Comparison of ENCODE assay signal across 20 cellular contexts in the genomic region with DNA sequence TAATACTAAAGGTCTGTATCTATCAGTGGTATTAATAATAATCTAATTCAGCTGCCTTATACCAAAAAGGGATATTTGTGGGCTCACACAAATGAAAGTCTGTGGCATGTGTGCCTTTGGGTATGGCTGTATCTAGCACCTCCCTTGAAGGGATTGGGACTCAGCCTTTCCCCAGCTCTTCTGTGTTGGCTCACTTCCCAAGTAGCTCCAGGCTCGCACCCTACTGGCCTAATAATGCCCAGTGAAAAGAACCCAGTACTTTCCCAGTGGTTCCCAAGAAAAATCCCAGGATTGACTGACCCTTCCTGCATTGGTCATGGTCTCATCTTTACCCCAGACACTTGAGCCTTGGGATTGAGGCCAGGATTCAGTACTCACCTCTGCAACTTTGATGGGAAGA.
DNase-seq lines count a peak whose midpoint lies in the region; ATAC-seq and TF ChIP-seq lines count a peak whose summit lies in the region.
"Had no signal": no experiment of that assay in that cellular context is flagged by ENCODE, and none has a peak within 500 bp of the region (broad histone marks: within the 10 kb centered on the region; RNA-seq: fewer than 3 reads in every experiment).

No MANE protein-coding gene starts in this region.

- DNase-seq in CD14-positive monocyte (ENCODE audit: low spot score) (no peak), NCI-H69 (lab: John Stamatoyannopoulos, UW) (peak; percentile 7)
- no peak for DNase-seq in effector memory CD8-positive, alpha-beta T cell
- DNase-seq in stimulated activated CD4-positive, alpha-beta T cell treated with anti-CD3 and anti-CD28 coated beads, Interleukin-1b, Interleukin-23, amount 100 ng/mL, for 48 hours = no peak
- DNase-seq: CD4-positive, alpha-beta T cell; CD8-positive, alpha-beta memory T cell; DMS 273 treated with DMSO at 0.1 percent for 48 hours; DMS79; EL; GDM1; GOT3; HCEC 1CT had no signal

- no peaks in the 10 kb centered on the region for H3K9me3 ChIP-seq in neutrophil
- H3K9me3 ChIP-seq: BLaER1 had no signal

- H3K27me3 Mint-ChIP-seq in CD14-positive monocyte (ENCODE audit: low read depth in 3 of 3) = peaks cover 0 to 3% (median 1%) of the 10 kb centered on the region in 3 donors
- no peaks in the 10 kb centered on the region for H3K27me3 Mint-ChIP-seq in dendritic cell treated with granulocyte-macrophage colony-stimulating factor and Interleukin-4, amounts not matched to agents 40 ng/mL and 50 ng/mL, for 4 days
- no peaks in the 10 kb centered on the region for H3K27me3 Mint-ChIP-seq in effector memory CD8-positive, alpha-beta T cell
- H3K27me3 Mint-ChIP-seq: B cell; CD4-positive, alpha-beta T cell; CD8-positive, alpha-beta memory T cell had no signal

- no peak overlapping the region for H3K4me3 ChIP-seq in neutrophil (ENCODE audit: low read depth in 1 of 2, low read length in 1 of 2)
- H3K4me3 ChIP-seq: BLaER1, GM12878 had no signal

- peaks cover 26 to 35% of the 10 kb centered on the region in 2 experiments for H3K4me1 ChIP-seq in neutrophil (ENCODE audit: control insufficient read depth in 1 of 2, insufficient read depth in 1 of 2, low read depth in 1 of 2, low read length in 1 of 2)

- peak overlapping the region in 5 of 7 donors; percentile 40 to 69 (median 58) for H3K27ac Mint-ChIP-seq in CD14-positive monocyte
- H3K27ac Mint-ChIP-seq in dendritic cell treated with granulocyte-macrophage colony-stimulating factor and Interleukin-4, amounts not matched to agents 40 ng/mL and 50 ng/mL, for 4 days = peak overlapping the region; percentile 45
- H3K27ac Mint-ChIP-seq in effector memory CD8-positive, alpha-beta T cell = peak overlapping the region in 1 of 2 donors; percentile 53
- H3K27ac Mint-ChIP-seq: B cell; CD4-positive, alpha-beta T cell had no signal

- H3K27me3 ChIP-seq in neutrophil = no peaks in the 10 kb centered on the region
- H3K27me3 ChIP-seq: BLaER1 had no signal

- peaks cover 10 to 27% of the 10 kb centered on the region in 2 donors for H3K36me3 Mint-ChIP-seq in CD14-positive monocyte
- H3K36me3 Mint-ChIP-seq in dendritic cell treated with granulocyte-macrophage colony-stimulating factor and Interleukin-4, amounts not matched to agents 40 ng/mL and 50 ng/mL, for 4 days (ENCODE audit: low read depth) = peaks cover 34% of the 10 kb centered on the region
- peaks cover 3% of the 10 kb centered on the region for H3K36me3 Mint-ChIP-seq in effector memory CD8-positive, alpha-beta T cell (ENCODE audit: insufficient read depth)

- intact Hi-C loops in CD14-positive monocyte (cut with micrococcal nuclease) = no loop called here
- intact Hi-C loops in dendritic cell treated with granulocyte-macrophage colony-stimulating factor and Interleukin-4, amounts not matched to agents 40 ng/mL and 50 ng/mL, for 4 days (cut with micrococcal nuclease) = no loop called here

- no peak for ATAC-seq in GM19035 (IDR thresholded peaks at IDR 0.05; ENCODE audit: unreplicated experiment)
- ATAC-seq in effector memory CD8-positive, alpha-beta T cell (replicated peaks) = no peak
- ATAC-seq: GM12878 had no signal

- H3K27ac ChIP-seq in neutrophil = peak overlapping the region; percentile 82
- H3K27ac ChIP-seq: 22Rv1, BLaER1, C4-2B had no signal

- H3K9me3 Mint-ChIP-seq in CD14-positive monocyte = no peaks in the 10 kb centered on the region
- no peaks in the 10 kb centered on the region for H3K9me3 Mint-ChIP-seq in dendritic cell treated with granulocyte-macrophage colony-stimulating factor and Interleukin-4, amounts not matched to agents 40 ng/mL and 50 ng/mL, for 4 days
- H3K9me3 Mint-ChIP-seq in effector memory CD8-positive, alpha-beta T cell = no peaks in the 10 kb centered on the region
- H3K9me3 Mint-ChIP-seq: CD4-positive, alpha-beta T cell; CD8-positive, alpha-beta memory T cell had no signal

- H3K4me1 Mint-ChIP-seq in CD14-positive monocyte = peaks cover 33% of the 10 kb centered on the region
- H3K4me1 Mint-ChIP-seq in dendritic cell treated with granulocyte-macrophage colony-stimulating factor and Interleukin-4, amounts not matched to agents 40 ng/mL and 50 ng/mL, for 4 days (ENCODE audit: low read depth) = peaks cover 42% of the 10 kb centered on the region
- peaks cover 12 to 25% of the 10 kb centered on the region in 2 donors for H3K4me1 Mint-ChIP-seq in effector memory CD8-positive, alpha-beta T cell (ENCODE audit: low read depth in 2 of 2)
- H3K4me1 Mint-ChIP-seq: B cell had no signal

- H3K36me3 ChIP-seq in neutrophil = no peaks in the 10 kb centered on the region

- H3K4me3 Mint-ChIP-seq in CD14-positive monocyte = no peak overlapping the region
- no peak overlapping the region for H3K4me3 Mint-ChIP-seq in dendritic cell treated with granulocyte-macrophage colony-stimulating factor and Interleukin-4, amounts not matched to agents 40 ng/mL and 50 ng/mL, for 4 days
- no peak overlapping the region for H3K4me3 Mint-ChIP-seq in effector memory CD8-positive, alpha-beta T cell
- H3K4me3 Mint-ChIP-seq: B cell; CD4-positive, alpha-beta T cell; CD8-positive, alpha-beta memory T cell had no signal

- TF ChIP-seq CTCF in CD14-positive monocyte (IDR thresholded peaks at IDR 0.05) (no peak), neutrophil (IDR thresholded peaks at IDR 0.05) (no peak)
